In the genomic region with DNA sequence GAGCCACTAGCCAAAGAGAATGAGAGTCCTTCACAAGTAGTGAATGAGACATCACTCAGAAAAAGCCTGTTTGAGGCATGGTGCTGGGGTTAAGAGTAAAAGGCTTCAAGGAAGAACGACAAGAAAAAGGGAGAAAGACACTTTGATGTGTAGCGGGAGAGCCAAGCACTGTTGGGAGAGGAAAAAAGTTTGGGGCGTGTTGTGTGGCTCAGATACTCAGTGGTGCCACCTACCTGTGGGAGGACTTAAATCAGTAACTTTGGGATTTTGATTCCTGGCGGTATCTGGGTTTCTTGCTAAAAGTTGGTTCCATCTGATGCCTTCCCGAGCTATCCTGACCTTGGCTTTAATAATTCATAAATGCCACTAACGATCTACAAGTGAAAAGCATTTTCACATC, we compare ENCODE assay signal across 12 cellular contexts. TPM values are rescaled to one million over a fixed set of nuclear protein-coding genes. Genes with fewer than 3 reads are reported as not detected.
DNase-seq lines count a peak whose midpoint lies in the region; ATAC-seq and TF ChIP-seq lines count a peak whose summit lies in the region.
"Had no signal": no experiment of that assay in that cellular context is flagged by ENCODE, and none has a peak within 500 bp of the region (broad histone marks: within the 10 kb centered on the region; RNA-seq: fewer than 3 reads in every experiment).

No MANE protein-coding gene starts in this region.

- no peak overlapping the region for H3K4me3 Mint-ChIP-seq in progenitor cell of endocrine pancreas (ENCODE audit: low read depth)
- H3K4me3 Mint-ChIP-seq: activated CD4-positive, alpha-beta T cell treated with anti-CD3 and anti-CD28 coated beads, Interleukin-2, amount 10 ng/mL, durations not matched to agents 7 days and 5 days; nephron progenitor cell had no signal

- in situ Hi-C loops in GM13977 (cut with MboI; ENCODE audit: low pct_unique_long_range_greater_than_20kb, low sequenced_read_pairs, unreplicated experiment), result no loop called here

- H3K36me3 Mint-ChIP-seq in progenitor cell of endocrine pancreas (ENCODE audit: insufficient read depth), result no peaks in the 10 kb centered on the region

- peaks cover 4% of the 10 kb centered on the region for H3K9me3 Mint-ChIP-seq in progenitor cell of endocrine pancreas (ENCODE audit: low read depth)

- no peak overlapping the region for H3K27ac Mint-ChIP-seq in progenitor cell of endocrine pancreas
- H3K27ac Mint-ChIP-seq: activated CD4-positive, alpha-beta T cell treated with anti-CD3 and anti-CD28 coated beads, Interleukin-2, amount 10 ng/mL, durations not matched to agents 7 days and 5 days; nephron progenitor cell had no signal

- TF ChIP-seq CTCF in GM13977 (IDR thresholded peaks at IDR 0.05; ENCODE audit: extremely low read depth, insufficient read depth, missing control alignments) (peak; percentile 2), progenitor cell of endocrine pancreas (IDR thresholded peaks at IDR 0.05; ENCODE audit: unreplicated experiment) (no peak)

- ATAC-seq in GM18867 (IDR thresholded peaks at IDR 0.05; ENCODE audit: unreplicated experiment), result no peak
- ATAC-seq in HG03175 (IDR thresholded peaks at IDR 0.05; ENCODE audit: unreplicated experiment), result no peak

- H3K27me3 Mint-ChIP-seq in progenitor cell of endocrine pancreas, result peaks cover 15% of the 10 kb centered on the region

- H3K4me1 Mint-ChIP-seq in progenitor cell of endocrine pancreas (ENCODE audit: low read depth), result no peaks in the 10 kb centered on the region
- H3K4me1 Mint-ChIP-seq: activated CD4-positive, alpha-beta T cell treated with anti-CD3 and anti-CD28 coated beads, Interleukin-2, amount 10 ng/mL, durations not matched to agents 7 days and 5 days; nephron progenitor cell had no signal

- DNase-seq in SHP77 (lab: John Stamatoyannopoulos, UW), result peak; percentile 2 to 21
- DNase-seq in SHP77 treated with DMSO at 0.1 percent for 48 hours (lab: John Stamatoyannopoulos, UW), result no peak
- no peak for DNase-seq in GM13977 (ENCODE audit: low spot score)
- peak; percentile 3 for DNase-seq in RPMI8226
- DNase-seq in iPS-NIHi7 (ENCODE audit: extremely low spot score), result peak; percentile 56
- DNase-seq in progenitor cell of endocrine pancreas (ENCODE audit: low spot score, unreplicated experiment), result no peak
- DNase-seq: activated CD4-positive, alpha-beta T cell treated with anti-CD3 and anti-CD28 coated beads, Interleukin-2, amount 10 ng/mL, durations not matched to agents 7 days and 5 days; nephron progenitor cell; upper lobe of left lung had no signal

RNA-seq across cellular contexts. Expression of a gene that starts 12.3 kb away (rescaled TPM):
- total RNA-seq in progenitor cell of endocrine pancreas, result not detected in 2 replicates
- total RNA-seq: activated CD4-positive, alpha-beta T cell treated with anti-CD3 and anti-CD28 coated beads, Interleukin-2, amount 10 ng/mL, durations not matched to agents 7 days and 5 days; endothelial cell of umbilical vein; upper lobe of left lung had no signal

RNA-seq across cellular contexts. Expression of a gene that starts 14.8 kb away (rescaled TPM):
- not detected in 2 replicates for total RNA-seq in progenitor cell of endocrine pancreas
- total RNA-seq: activated CD4-positive, alpha-beta T cell treated with anti-CD3 and anti-CD28 coated beads, Interleukin-2, amount 10 ng/mL, durations not matched to agents 7 days and 5 days; endothelial cell of umbilical vein; upper lobe of left lung had no signal

RNA-seq across cellular contexts. Expression of a gene that starts 37.1 kb away (rescaled TPM):
- total RNA-seq in progenitor cell of endocrine pancreas, result not detected in 2 replicates
- total RNA-seq: activated CD4-positive, alpha-beta T cell treated with anti-CD3 and anti-CD28 coated beads, Interleukin-2, amount 10 ng/mL, durations not matched to agents 7 days and 5 days; endothelial cell of umbilical vein; upper lobe of left lung had no signal

Comparison
In these comparisons a context has a peak if more than half of its experiments do, and no peak if none do; other contexts are left out.
1. DNase-seq: peak in SHP77 (2 of 2), RPMI8226 (single experiment) and iPS-NIHi7 (single experiment); none in SHP77 treated with DMSO at 0.1 percent for 48 hours (single experiment), GM13977 (single experiment) and progenitor cell of endocrine pancreas (single experiment).